In genomic region chr18:159037-159652, GRCh38 we compare ENCODE assay signal across 8 cellular contexts. TPM values are rescaled to one million over a fixed set of nuclear protein-coding genes. Genes with fewer than 3 reads are reported as not detected.
A peak's percentile ranks its signal among the peaks of the same experiment; 100 is the strongest.
DNase-seq lines count a peak whose midpoint lies in the region; ATAC-seq and TF ChIP-seq lines count a peak whose summit lies in the region.

No MANE protein-coding gene starts in this region.

- no peak for TF ChIP-seq RAD21 in HCT116 (IDR thresholded peaks at IDR 0.05; ENCODE audit: low read depth)

- H3K27ac ChIP-seq in HCT116 (ENCODE audit: low read depth, low read length): peak overlapping the region; percentile 51
- peak overlapping the region; percentile 90 for H3K27ac ChIP-seq in fibroblast of lung (ENCODE audit: insufficient read depth, low read length)

- peak overlapping the region; percentile 77 for H3K4me2 ChIP-seq in HCT116 (ENCODE audit: low read length)
- H3K4me2 ChIP-seq in fibroblast of lung (ENCODE audit: extremely low read depth, insufficient read depth, low read length): peak overlapping the region; percentile 86

- intact Hi-C loops in HCT116 (cut with micrococcal nuclease): loop anchor here (5.0 kb wide), 1 partner anchor 47 kb away; no protein-coding TSS in a partner anchor
- intact Hi-C loops in posterior vena cava (cut with DNase I): no loop called here

- H3K9me2 ChIP-seq in HCT116 (ENCODE audit: insufficient read depth): no peaks in the 10 kb centered on the region

- TF ChIP-seq CTCF in HCT116 (IDR thresholded peaks at IDR 0.05 in 2 of 3, conservative IDR thresholded peaks at IDR 0.05 in 1 of 3; ENCODE audit: borderline replicate concordance in 1 of 3, insufficient read depth in 1 of 3, low read depth in 2 of 3, low read length in 2 of 3) (no peak), fibroblast of lung (conservative IDR thresholded peaks at IDR 0.05 in 1 of 2, IDR thresholded peaks at IDR 0.05 in 1 of 2; ENCODE audit: low read depth in 1 of 2, low read length in 2 of 2) (no peak), osteocyte (IDR thresholded peaks at IDR 0.05) (no peak)

- H3K79me2 ChIP-seq in HCT116 (ENCODE audit: insufficient read depth, low read length) (peaks cover 56% of the 10 kb centered on the region), fibroblast of lung (ENCODE audit: control insufficient read depth, insufficient read depth, low read length) (peaks cover 51% of the 10 kb centered on the region)

- in situ Hi-C loops in Caki2 (cut with HindIII; ENCODE audit: low pct_unique_long_range_greater_than_20kb, low sequenced_read_pairs): no loop called here

- H3K36me3 ChIP-seq in HCT116 (ENCODE audit: control insufficient read depth in 1 of 2, insufficient read depth in 2 of 2, low read length in 2 of 2) (peaks cover 0 to 2% of the 10 kb centered on the region in 2 experiments; a peak in 1 of 4 replicates), fibroblast of lung (ENCODE audit: control insufficient read depth, insufficient read depth, low read length) (no peaks in the 10 kb centered on the region)

- H3K27me3 ChIP-seq in HCT116 (ENCODE audit: insufficient read depth, low read length) (no peaks in the 10 kb centered on the region), fibroblast of lung (ENCODE audit: control insufficient read depth, insufficient read depth, low read length) (no peaks in the 10 kb centered on the region)

- no peak for TF ChIP-seq POLR2A in HCT116 (IDR thresholded peaks at IDR 0.05; ENCODE audit: borderline replicate concordance, extremely low read depth, insufficient read depth, insufficient read length)

- H3K36me3 Mint-ChIP-seq in T-helper 1 cell treated with Interleukin-12 subunit alpha and Interleukin-12 subunit beta and Interleukin-4 antibody, amounts not matched to agents 30 μg/mL and 1 μg/mL, for 36 hours (ENCODE audit: low read depth): peaks cover 12% of the 10 kb centered on the region
- H3K36me3 Mint-ChIP-seq in osteocyte (ENCODE audit: unreplicated experiment): peaks cover 8% of the 10 kb centered on the region

- H3K9me3 Mint-ChIP-seq in T-helper 1 cell treated with Interleukin-12 subunit alpha and Interleukin-12 subunit beta and Interleukin-4 antibody, amounts not matched to agents 30 μg/mL and 1 μg/mL, for 36 hours: no peaks in the 10 kb centered on the region
- no peaks in the 10 kb centered on the region for H3K9me3 Mint-ChIP-seq in osteocyte (ENCODE audit: unreplicated experiment)

- H3K9me3 ChIP-seq in HCT116 (ENCODE audit: control insufficient read depth in 1 of 2, insufficient read depth in 1 of 2, low read depth in 1 of 2, low read length in 2 of 2) (no peaks in the 10 kb centered on the region), fibroblast of lung (ENCODE audit: control insufficient read depth, insufficient read depth, low read depth, low read length) (no peaks in the 10 kb centered on the region)

- DNase-seq in Caki2 (ENCODE audit: low read depth) (peak; percentile 32), HCT116 (ENCODE audit: low read depth, low spot score) (no peak), fibroblast of lung (ENCODE audit: low read depth in 2 of 2) (peak; percentile 11 to 16), osteocyte (ENCODE audit: extremely low spot score, unreplicated experiment) (no peak), COR-L47 (lab: John Stamatoyannopoulos, UW) (no peak), posterior vena cava (ENCODE audit: low spot score) (no peak)
- no peak for DNase-seq in stimulated activated CD4-positive, alpha-beta T cell treated with anti-CD3 and anti-CD28 coated beads, Interleukin-4, amount 100 ng/mL, for 1 hour

- no peak for ATAC-seq in HCT116

- H3K27me3 Mint-ChIP-seq in T-helper 1 cell treated with Interleukin-12 subunit alpha and Interleukin-12 subunit beta and Interleukin-4 antibody, amounts not matched to agents 30 μg/mL and 1 μg/mL, for 36 hours (ENCODE audit: low read depth): no peaks in the 10 kb centered on the region
- H3K27me3 Mint-ChIP-seq in osteocyte (ENCODE audit: unreplicated experiment): peaks cover 3% of the 10 kb centered on the region

- H3K27ac Mint-ChIP-seq in T-helper 1 cell treated with Interleukin-12 subunit alpha and Interleukin-12 subunit beta and Interleukin-4 antibody, amounts not matched to agents 30 μg/mL and 1 μg/mL, for 36 hours: peak overlapping the region; percentile 95
- peak overlapping the region; percentile 89 for H3K27ac Mint-ChIP-seq in osteocyte (ENCODE audit: unreplicated experiment)

- RAD21 ChIA-PET in HCT116 (lab: Charles Lee; ENCODE audit: low non-redundant PET in 1 of 2, low total read pairs in 2 of 2, uncharacterized antibody in 2 of 2, unreplicated experiment in 2 of 2): no interaction called here

- H4K20me1 ChIP-seq in HCT116 (ENCODE audit: insufficient read depth) (no peaks in the 10 kb centered on the region), fibroblast of lung (ENCODE audit: control insufficient read depth, extremely low read depth, insufficient read depth, low read length) (no peaks in the 10 kb centered on the region)

- H3K4me3 ChIP-seq in HCT116 (replicated peaks in 1 of 2; ENCODE audit: low read depth in 1 of 2, low read length in 2 of 2) (peak overlapping the region; percentile 75 to 78), fibroblast of lung (replicated peaks in 1 of 4; ENCODE audit: control extremely low read depth in 1 of 4, insufficient read depth in 1 of 4, low read depth in 3 of 4, low read length in 4 of 4) (peak overlapping the region; percentile 68 to 94 (median 85))

- H3K9ac ChIP-seq in HCT116 (ENCODE audit: low read length) (peak overlapping the region; percentile 74), fibroblast of lung (ENCODE audit: insufficient read depth, low read length) (peak overlapping the region; percentile 89)

- TSS peak; percentile 63 for BruUV-seq in HCT116 (replicated peaks; lab: Mats Ljungman, UMichigan)

- peak overlapping the region; percentile 98 for H3K4me3 Mint-ChIP-seq in T-helper 1 cell treated with Interleukin-12 subunit alpha and Interleukin-12 subunit beta and Interleukin-4 antibody, amounts not matched to agents 30 μg/mL and 1 μg/mL, for 36 hours
- H3K4me3 Mint-ChIP-seq in osteocyte (ENCODE audit: unreplicated experiment): peak overlapping the region; percentile 91

- POLR2A ChIA-PET in HCT116 (lab: Charles Lee): no interaction called here

- CTCF ChIA-PET in HCT116 (lab: Charles Lee): no interaction called here

- H3K4me1 ChIP-seq in HCT116 (ENCODE audit: control insufficient read depth in 1 of 2, insufficient read depth in 2 of 2, low read length in 2 of 2) (no peaks in the 10 kb centered on the region), fibroblast of lung (ENCODE audit: control insufficient read depth, extremely low read depth, insufficient read depth, low read length) (no peaks in the 10 kb centered on the region)

- H3K4me1 Mint-ChIP-seq in T-helper 1 cell treated with Interleukin-12 subunit alpha and Interleukin-12 subunit beta and Interleukin-4 antibody, amounts not matched to agents 30 μg/mL and 1 μg/mL, for 36 hours (ENCODE audit: low read depth): peaks cover 23% of the 10 kb centered on the region
- H3K4me1 Mint-ChIP-seq in osteocyte (ENCODE audit: unreplicated experiment): peaks cover 22% of the 10 kb centered on the region

- H2AFZ ChIP-seq in HCT116 (ENCODE audit: low read depth, low read length, poor library complexity, severe bottlenecking) (no peak overlapping the region), fibroblast of lung (ENCODE audit: low read length) (peak overlapping the region; percentile 36)

TF ChIP-seq in HCT116, 20 proteins besides CTCF, POLR2A, EP300 and RAD21:
- TF ChIP-seq YY1 (IDR thresholded peaks at IDR 0.05; ENCODE audit: extremely low read depth, insufficient replicate concordance, low read depth, low read length) (no peak), SRF (IDR thresholded peaks at IDR 0.05; ENCODE audit: low read depth) (no peak), CBX3 (IDR thresholded peaks at IDR 0.05; ENCODE audit: low read depth) (no peak), FOSL1 (IDR thresholded peaks at IDR 0.05; ENCODE audit: low read depth) (no peak), JUND (IDR thresholded peaks at IDR 0.05) (no peak), REST (IDR thresholded peaks at IDR 0.05; ENCODE audit: low read depth) (no peak)
TF ChIP-seq in HCT116: peak in this region for 0.

RNA-seq across cellular contexts. Expression of gene USP14, which starts 0.8 kb away (rescaled TPM):
- 8.7 and 12.5 TPM in 2 replicates for total RNA-seq in Caki2 (2014; rRNA removed; shearing (Covaris generic); ENCODE audit: low replicate concordance)
- total RNA-seq in HCT116 (2021; ENCODE audit: unreplicated experiment) (56.1 TPM), fibroblast of lung (13.6 and 21.5 TPM in 2 replicates), osteocyte (59.7 and 61.9 TPM in 2 replicates), posterior vena cava (10 to 100 TPM; 47.9 to 60.0 TPM)
- 20.5 and 23.6 TPM in 2 replicates for polyA plus RNA-seq in HCT116 (2012)
- polyA plus RNA-seq in fibroblast of lung: 39.5 TPM in 2 replicates
- polyA plus RNA-seq in fibroblast of lung (2012): 55.4 and 71.9 TPM in 2 replicates
- 9.0 and 12.1 TPM in 2 replicates for polyA minus RNA-seq in fibroblast of lung (ENCODE audit: low replicate concordance)

Comparison
In these comparisons a context has a peak if more than half of its experiments do, and no peak if none do; other contexts are left out.
1. DNase-seq: peak in Caki2 (single experiment) and fibroblast of lung (2 of 2); none in HCT116 (single experiment), osteocyte (single experiment), COR-L47 (single experiment), stimulated activated CD4-positive, alpha-beta T cell treated with anti-CD3 and anti-CD28 coated beads, Interleukin-4, amount 100 ng/mL, for 1 hour (single experiment) and posterior vena cava (single experiment).